In genomic region chr7:139304517-139304916, GRCh38 we compare ENCODE assay signal across 15 cellular contexts. TPM values are rescaled to one million over a fixed set of nuclear protein-coding genes. Genes with fewer than 3 reads are reported as not detected.
A peak's percentile ranks its signal among the peaks of the same experiment; 100 is the strongest.
DNase-seq lines count a peak whose midpoint lies in the region; ATAC-seq and TF ChIP-seq lines count a peak whose summit lies in the region.
"Had no signal": no experiment of that assay in that cellular context is flagged by ENCODE, and none has a peak within 500 bp of the region (broad histone marks: within the 10 kb centered on the region; RNA-seq: fewer than 3 reads in every experiment).

No MANE protein-coding gene starts in this region.

- H3K9me3 Mint-ChIP-seq in stimulated activated naive B cell treated with anti-CD40 and anti-IgM and Interleukin-4, amounts not matched to agents 10 μg/mL and 1 μg/mL and 100 μg/mL, for 72 hours, result no peaks in the 10 kb centered on the region
- H3K9me3 Mint-ChIP-seq in CD14-positive monocyte, result no peaks in the 10 kb centered on the region
- H3K9me3 Mint-ChIP-seq: H9 had no signal

- H3K4me2 ChIP-seq in SK-N-SH (no peak overlapping the region), osteoblast (ENCODE audit: insufficient read depth, low read length) (no peak overlapping the region)

- no peaks in the 10 kb centered on the region for H4K20me1 ChIP-seq in SK-N-SH (ENCODE audit: insufficient read depth)
- no peaks in the 10 kb centered on the region for H4K20me1 ChIP-seq in osteoblast (ENCODE audit: insufficient read depth, low read length)

- peaks cover 11% of the 10 kb centered on the region for H3F3A ChIP-seq in SK-N-SH (replicated peaks; ENCODE audit: insufficient read depth)

- no peaks in the 10 kb centered on the region for H3K9me2 ChIP-seq in SK-N-SH

- H3K27me3 Mint-ChIP-seq in stimulated activated naive B cell treated with anti-CD40 and anti-IgM and Interleukin-4, amounts not matched to agents 10 μg/mL and 1 μg/mL and 100 μg/mL, for 72 hours, result no peaks in the 10 kb centered on the region
- H3K27me3 Mint-ChIP-seq in CD14-positive monocyte (ENCODE audit: low read depth in 3 of 3), result no peaks in the 10 kb centered on the region
- H3K27me3 Mint-ChIP-seq: CD4-positive, alpha-beta memory T cell had no signal

- H3K27ac ChIP-seq in SK-N-SH (ENCODE audit: low read depth in 2 of 2, low read length in 1 of 2), result no peak overlapping the region
- no peak overlapping the region for H3K27ac ChIP-seq in osteoblast (ENCODE audit: low read depth, low read length)
- H3K27ac ChIP-seq: C4-2B, HL-60 had no signal

- H3K4me1 ChIP-seq in SK-N-SH (ENCODE audit: control insufficient read depth in 1 of 2, insufficient read depth in 2 of 2, low read depth in 1 of 2, low read length in 1 of 2) (peaks cover 0 to 8% of the 10 kb centered on the region in 2 experiments; a peak in 3 of 4 replicates), osteoblast (ENCODE audit: insufficient read depth, low read length) (peaks cover 9% of the 10 kb centered on the region)

- H3K9ac ChIP-seq in SK-N-SH, result no peak overlapping the region

- TF ChIP-seq RAD21 in SK-N-SH (IDR thresholded peaks at IDR 0.05; ENCODE audit: low read length), result no peak

- H3K9me3 ChIP-seq in SK-N-SH, result no peaks in the 10 kb centered on the region
- no peaks in the 10 kb centered on the region for H3K9me3 ChIP-seq in osteoblast (ENCODE audit: low read depth, low read length)

- ATAC-seq in stimulated activated naive B cell treated with anti-CD40 and anti-IgM and Interleukin-4, amounts not matched to agents 10 μg/mL and 1 μg/mL and 100 μg/mL, for 72 hours (replicated peaks), result no peak
- ATAC-seq in HG03432 (IDR thresholded peaks at IDR 0.05; ENCODE audit: unreplicated experiment), result no peak

- H3K27ac Mint-ChIP-seq in stimulated activated naive B cell treated with anti-CD40 and anti-IgM and Interleukin-4, amounts not matched to agents 10 μg/mL and 1 μg/mL and 100 μg/mL, for 72 hours, result peak overlapping the region; percentile 7
- H3K27ac Mint-ChIP-seq in CD14-positive monocyte, result no peak overlapping the region
- H3K27ac Mint-ChIP-seq: H9 had no signal

- TF ChIP-seq EP300 in SK-N-SH (IDR thresholded peaks at IDR 0.05; ENCODE audit: borderline replicate concordance in 1 of 2, low read depth in 1 of 2, low read length in 1 of 2), result peak in 1 of 2 experiments; percentile 58; a peak in 1 of 4 replicates

- DNase-seq in DMS79 treated with DMSO at 0.1 percent for 48 hours (lab: John Stamatoyannopoulos, UW), result peak; percentile 44
- DNase-seq in SK-N-SH, result peak; percentile 38
- peak; percentile 13 to 35 for DNase-seq in erythroblast (lab: John Stamatoyannopoulos, UW)
- no peak for DNase-seq in stimulated activated naive B cell treated with anti-CD40 and anti-IgM and Interleukin-4, amounts not matched to agents 10 μg/mL and 1 μg/mL and 100 μg/mL, for 72 hours
- no peak for DNase-seq in CD14-positive monocyte (ENCODE audit: low spot score)
- DNase-seq in osteoblast (ENCODE audit: insufficient read length, low spot score, missing footprints), result no peak
- DNase-seq: ACHN; AML-193; CD4-positive, alpha-beta memory T cell; DMS53; GF-D8; H9 had no signal

- TF ChIP-seq CTCF in SK-N-SH (IDR thresholded peaks at IDR 0.05), result no peak
- no peak for TF ChIP-seq CTCF in CD14-positive monocyte (IDR thresholded peaks at IDR 0.05)
- no peak for TF ChIP-seq CTCF in osteoblast (IDR thresholded peaks at IDR 0.05; ENCODE audit: extremely low read depth, low read depth, low read length)

- H3K4me3 ChIP-seq in SK-N-SH (ENCODE audit: low read depth in 2 of 2, low read length in 1 of 2) (no peak overlapping the region), osteoblast (ENCODE audit: insufficient read depth, low read length) (no peak overlapping the region)

- peaks cover 38 to 62% of the 10 kb centered on the region in 2 experiments for H3K36me3 ChIP-seq in SK-N-SH (replicated peaks in 1 of 2; ENCODE audit: control insufficient read depth in 1 of 2, insufficient read depth in 2 of 2, low read length in 1 of 2)
- H3K36me3 ChIP-seq in osteoblast (ENCODE audit: insufficient read depth, low read length), result peaks cover 9% of the 10 kb centered on the region

- peaks cover 15 to 24% of the 10 kb centered on the region in 2 donors for H3K36me3 Mint-ChIP-seq in stimulated activated naive B cell treated with anti-CD40 and anti-IgM and Interleukin-4, amounts not matched to agents 10 μg/mL and 1 μg/mL and 100 μg/mL, for 72 hours
- peaks cover 55 to 57% of the 10 kb centered on the region in 2 donors for H3K36me3 Mint-ChIP-seq in CD14-positive monocyte

- POLR2A ChIA-PET in SK-N-SH (lab: Yijun Ruan, JAX), result no interaction called here

- no peaks in the 10 kb centered on the region for H3K4me1 Mint-ChIP-seq in stimulated activated naive B cell treated with anti-CD40 and anti-IgM and Interleukin-4, amounts not matched to agents 10 μg/mL and 1 μg/mL and 100 μg/mL, for 72 hours
- H3K4me1 Mint-ChIP-seq in CD14-positive monocyte, result no peaks in the 10 kb centered on the region
- H3K4me1 Mint-ChIP-seq: CD4-positive, alpha-beta memory T cell had no signal

- CTCF ChIA-PET in SK-N-SH (lab: Yijun Ruan, JAX), result interaction anchor here (1.1 kb wide), 1 partner anchor 13 kb away, joined by 3 read pairs; no protein-coding TSS in a partner anchor

- H3K27me3 ChIP-seq in SK-N-SH (ENCODE audit: insufficient read depth) (no peaks in the 10 kb centered on the region), osteoblast (ENCODE audit: insufficient read depth, low read length) (no peaks in the 10 kb centered on the region)

- H2AFZ ChIP-seq in SK-N-SH (ENCODE audit: low read depth) (no peak overlapping the region), osteoblast (ENCODE audit: low read length) (no peak overlapping the region)

- no peak overlapping the region for H3K4me3 Mint-ChIP-seq in stimulated activated naive B cell treated with anti-CD40 and anti-IgM and Interleukin-4, amounts not matched to agents 10 μg/mL and 1 μg/mL and 100 μg/mL, for 72 hours
- H3K4me3 Mint-ChIP-seq in CD14-positive monocyte, result no peak overlapping the region
- H3K4me3 Mint-ChIP-seq: CD4-positive, alpha-beta memory T cell; H9 had no signal

- no peak for TF ChIP-seq POLR2A in erythroblast (IDR thresholded peaks at IDR 0.05; ENCODE audit: low read length)

- H3K79me2 ChIP-seq in SK-N-SH (ENCODE audit: insufficient read depth) (no peaks in the 10 kb centered on the region), osteoblast (ENCODE audit: insufficient read depth, low read length) (no peaks in the 10 kb centered on the region)

- whole genome bisulfite sequencing in SK-N-SH (ENCODE audit: low lambda C conversion rate), result 44% methylated on average over 1 of the region's 1 CpG

- intact Hi-C loops in CD14-positive monocyte (cut with micrococcal nuclease), result no loop called here

TF ChIP-seq in SK-N-SH, 30 proteins besides CTCF, POLR2A, EP300 and RAD21:
- no peak for TF ChIP-seq SMC3 (IDR thresholded peaks at IDR 0.05; ENCODE audit: low read depth, low read length)
- TF ChIP-seq MEF2A (IDR thresholded peaks at IDR 0.05; ENCODE audit: borderline replicate concordance, low read depth), result no peak
- TF ChIP-seq GATA2 (CRISPR knock-in tag; IDR thresholded peaks at IDR 0.05), result peak; percentile 53; the same call in 1 of the 2 replicates
- TF ChIP-seq RCOR1 (IDR thresholded peaks at IDR 0.05; ENCODE audit: low read length), result peak; percentile 16; the same call in 1 of the 2 replicates

RNA-seq across cellular contexts. Expression of gene FMC1, which starts 36.6 kb away (rescaled TPM):
- polyA plus RNA-seq in SK-N-SH (2012; rRNA removed) (59.0 and 59.9 TPM in 2 replicates), CD14-positive monocyte (10 to 100 TPM; 39.0 to 39.4 TPM)
- polyA plus RNA-seq in SK-N-SH (2012; cell fraction: cytosol; rRNA removed), result 56.8 and 60.1 TPM in 2 replicates
- polyA plus RNA-seq in SK-N-SH (2012; cell fraction: nucleus; rRNA removed), result 17.6 and 24.0 TPM in 2 replicates
- 9.0 and 15.3 TPM in 2 replicates for total RNA-seq in osteoblast

RNA-seq across cellular contexts. Expression of gene LUC7L2, which starts 55.2 kb away (rescaled TPM):
- polyA plus RNA-seq in SK-N-SH (2012; rRNA removed), result 45.7 and 50.7 TPM in 2 replicates
- polyA plus RNA-seq in SK-N-SH (2012; cell fraction: cytosol; rRNA removed), result 40.3 and 50.3 TPM in 2 replicates
- 136 and 151 TPM in 2 replicates for polyA plus RNA-seq in SK-N-SH (2012; cell fraction: nucleus; rRNA removed)
- 10 to 100 TPM; 24.7 to 26.8 TPM for polyA plus RNA-seq in CD14-positive monocyte
- total RNA-seq in osteoblast, result 44.2 and 48.9 TPM in 2 replicates

Comparison
In these comparisons a context has a peak if more than half of its experiments do, and no peak if none do; other contexts are left out.
1. DNase-seq: peak in DMS79 treated with DMSO at 0.1 percent for 48 hours (single experiment), SK-N-SH (single experiment) and erythroblast (2 of 2); none in stimulated activated naive B cell treated with anti-CD40 and anti-IgM and Interleukin-4, amounts not matched to agents 10 μg/mL and 1 μg/mL and 100 μg/mL, for 72 hours (single experiment), CD14-positive monocyte (single experiment) and osteoblast (single experiment).